19 cellular contexts compared by ENCODE assay signal in genomic region chr14:91216731-91217226, GRCh38. TPM values are rescaled to one million over a fixed set of nuclear protein-coding genes. Genes with fewer than 3 reads are reported as not detected.
DNase-seq lines count a peak whose midpoint lies in the region; ATAC-seq and TF ChIP-seq lines count a peak whose summit lies in the region.
"Had no signal": no experiment of that assay in that cellular context is flagged by ENCODE, and none has a peak within 500 bp of the region (broad histone marks: within the 10 kb centered on the region; RNA-seq: fewer than 3 reads in every experiment).

No MANE protein-coding gene starts in this region.

- no peak overlapping the region for H3K4me3 ChIP-seq in H7 (ENCODE audit: insufficient read depth, low read depth, low read length)
- H3K4me3 ChIP-seq: BLaER1 treated with 17β-estradiol and CSF1 and Interleukin-3, amounts not matched to agents 10 nM and 100 nM had no signal

- H3K36me3 Mint-ChIP-seq in WTC11 (peaks cover 18% of the 10 kb centered on the region), neural crest cell (ENCODE audit: low read depth) (peaks cover 6% of the 10 kb centered on the region)
- H3K36me3 Mint-ChIP-seq in activated naive CD4-positive, alpha-beta T cell treated with anti-CD3 and anti-CD28 coated beads, Interleukin-2, amount 50 U/mL, for 72 hours = peaks cover 30 to 32% of the 10 kb centered on the region in 2 donors
- H3K36me3 Mint-ChIP-seq in activated CD4-positive, alpha-beta memory T cell treated with anti-CD3 and anti-CD28 coated beads, Interleukin-2, amount 10 ng/mL, durations not matched to agents 7 days and 5 days (ENCODE audit: low read depth) = peaks cover 76% of the 10 kb centered on the region

- POLR2A ChIA-PET in WTC11 (lab: Charles Lee) = no interaction called here
- POLR2A ChIA-PET in activated CD4-positive, alpha-beta memory T cell treated with anti-CD3 and anti-CD28 coated beads, Interleukin-2, amount 10 ng/mL, durations not matched to agents 7 days and 5 days (lab: Charles Lee) = interaction anchor here (1.4 to 3.6 kb wide), 3 partner anchors 11 to 27 kb away, joined by 4 to 15 read pairs (median 5); partner anchors contain the start of gene GPR68

- H3K9me3 Mint-ChIP-seq in WTC11 (no peaks in the 10 kb centered on the region), neural crest cell (peaks cover 3% of the 10 kb centered on the region)
- peaks cover 5% of the 10 kb centered on the region in 2 donors for H3K9me3 Mint-ChIP-seq in activated naive CD4-positive, alpha-beta T cell treated with anti-CD3 and anti-CD28 coated beads, Interleukin-2, amount 50 U/mL, for 72 hours
- H3K9me3 Mint-ChIP-seq in activated CD4-positive, alpha-beta memory T cell treated with anti-CD3 and anti-CD28 coated beads, Interleukin-2, amount 10 ng/mL, durations not matched to agents 7 days and 5 days = no peaks in the 10 kb centered on the region
- H3K9me3 Mint-ChIP-seq: CD8-positive, alpha-beta T cell had no signal

- H3K27ac Mint-ChIP-seq in WTC11 = no peak overlapping the region
- H3K27ac Mint-ChIP-seq in neural crest cell (ENCODE audit: unreplicated experiment) = peak overlapping the region; percentile 60
- peak overlapping the region in 1 of 2 donors; percentile 11 for H3K27ac Mint-ChIP-seq in activated naive CD4-positive, alpha-beta T cell treated with anti-CD3 and anti-CD28 coated beads, Interleukin-2, amount 50 U/mL, for 72 hours
- H3K27ac Mint-ChIP-seq in activated CD4-positive, alpha-beta memory T cell treated with anti-CD3 and anti-CD28 coated beads, Interleukin-2, amount 10 ng/mL, durations not matched to agents 7 days and 5 days = no peak overlapping the region
- H3K27ac Mint-ChIP-seq: B cell; CD8-positive, alpha-beta T cell had no signal

- DNase-seq in D341Med (ENCODE audit: low spot score) (peak; percentile 13), H7 (peak; percentile 53), WTC11 (ENCODE audit: low spot score) (no peak), neural crest cell (ENCODE audit: low read depth, low spot score) (no peak), medulla oblongata (ENCODE audit: extremely low spot score) (no peak), GOT3 (lab: John Stamatoyannopoulos, UW) (no peak)
- no peak for DNase-seq in activated naive CD4-positive, alpha-beta T cell treated with anti-CD3 and anti-CD28 coated beads, Interleukin-2, amount 50 U/mL, for 72 hours (ENCODE audit: low spot score in 2 of 2)
- DNase-seq in activated CD4-positive, alpha-beta memory T cell treated with anti-CD3 and anti-CD28 coated beads, Interleukin-2, amount 10 ng/mL, durations not matched to agents 7 days and 5 days = no peak
- DNase-seq: Calu3; CD8-positive, alpha-beta T cell; DMS 273 treated with DMSO at 0.1 percent for 48 hours; DMS53; DND-41; EL; HCEC 1CT; KG1 had no signal

- H3K36me3 ChIP-seq in H7 (replicated peaks; ENCODE audit: control insufficient read depth, insufficient read depth, low read length) = no peaks in the 10 kb centered on the region; the same call in 1 of the 2 replicates

- no peak for TF ChIP-seq CTCF in WTC11 (IDR thresholded peaks at IDR 0.05)
- TF ChIP-seq CTCF in neural crest cell (conservative IDR thresholded peaks at IDR 0.05) = no peak

- H3K4me1 Mint-ChIP-seq in WTC11 (peaks cover 5% of the 10 kb centered on the region; the same call in 1 of the 2 replicates), neural crest cell (peaks cover 11% of the 10 kb centered on the region)
- peaks cover 21% of the 10 kb centered on the region for H3K4me1 Mint-ChIP-seq in activated CD4-positive, alpha-beta memory T cell treated with anti-CD3 and anti-CD28 coated beads, Interleukin-2, amount 10 ng/mL, durations not matched to agents 7 days and 5 days
- H3K4me1 Mint-ChIP-seq: B cell had no signal

- no peaks in the 10 kb centered on the region for H3K27me3 Mint-ChIP-seq in WTC11 (ENCODE audit: low read depth)
- no peaks in the 10 kb centered on the region for H3K27me3 Mint-ChIP-seq in neural crest cell (ENCODE audit: low read depth)
- no peaks in the 10 kb centered on the region for H3K27me3 Mint-ChIP-seq in activated CD4-positive, alpha-beta memory T cell treated with anti-CD3 and anti-CD28 coated beads, Interleukin-2, amount 10 ng/mL, durations not matched to agents 7 days and 5 days
- H3K27me3 Mint-ChIP-seq: B cell had no signal

- ATAC-seq in WTC11 = peak; percentile 58
- no peak for ATAC-seq in activated naive CD4-positive, alpha-beta T cell treated with anti-CD3 and anti-CD28 coated beads, Interleukin-2, amount 50 U/mL, for 72 hours
- ATAC-seq: CD8-positive, alpha-beta T cell; HepG2 had no signal

- H3K4me3 Mint-ChIP-seq in WTC11 = no peak overlapping the region
- H3K4me3 Mint-ChIP-seq in neural crest cell = no peak overlapping the region
- H3K4me3 Mint-ChIP-seq in activated CD4-positive, alpha-beta memory T cell treated with anti-CD3 and anti-CD28 coated beads, Interleukin-2, amount 10 ng/mL, durations not matched to agents 7 days and 5 days = no peak overlapping the region
- H3K4me3 Mint-ChIP-seq: B cell; CD8-positive, alpha-beta T cell had no signal

- H3K27me3 ChIP-seq in H7 (ENCODE audit: control insufficient read depth, insufficient read depth, low read length) = no peaks in the 10 kb centered on the region
- H3K27me3 ChIP-seq: BLaER1 treated with 17β-estradiol and CSF1 and Interleukin-3, amounts not matched to agents 10 nM and 100 nM had no signal

- CTCF ChIA-PET in WTC11 (lab: Charles Lee) = interaction anchor here (1.0 to 2.4 kb wide), 3 partner anchors 12 to 138 kb away, joined by 3 to 5 read pairs (median 3); no protein-coding TSS in a partner anchor
- CTCF ChIA-PET in activated CD4-positive, alpha-beta memory T cell treated with anti-CD3 and anti-CD28 coated beads, Interleukin-2, amount 10 ng/mL, durations not matched to agents 7 days and 5 days (lab: Charles Lee) = no interaction called here

TF ChIP-seq in WTC11, 78 proteins besides CTCF, POLR2A, EP300 and RAD21 (continues in another document):
- no peak for TF ChIP-seq ZNF121 (CRISPR knock-in tag; IDR thresholded peaks at IDR 0.05)
- no peak for TF ChIP-seq ZNF219 (CRISPR knock-in tag; IDR thresholded peaks at IDR 0.05; ENCODE audit: borderline replicate concordance)
- TF ChIP-seq PRRX2 (CRISPR knock-in tag; IDR thresholded peaks at IDR 0.05) = no peak
- no peak for TF ChIP-seq ATF2 (CRISPR knock-in tag; IDR thresholded peaks at IDR 0.05; ENCODE audit: borderline replicate concordance, low read depth)
- TF ChIP-seq OVOL2 (CRISPR knock-in tag; IDR thresholded peaks at IDR 0.05; ENCODE audit: borderline replicate concordance) = no peak
- TF ChIP-seq USF1 (CRISPR knock-in tag; IDR thresholded peaks at IDR 0.05) = no peak
- TF ChIP-seq GRHL2 (CRISPR knock-in tag; IDR thresholded peaks at IDR 0.05; ENCODE audit: insufficient replicate concordance, severe bottlenecking) = no peak
- TF ChIP-seq ARID4B (CRISPR knock-in tag; IDR thresholded peaks at IDR 0.05; ENCODE audit: borderline replicate concordance) = no peak

RNA-seq across cellular contexts. Expression of gene GPR68, which starts 27.7 kb away (rescaled TPM):
- 0.22 and 1.1 TPM in 2 replicates for total RNA-seq in H7 (2014; rRNA removed; shearing (Covaris generic))
- total RNA-seq in WTC11 (2021) = 0.21 to 0.28 TPM (median 0.27 TPM) in 3 replicates
- total RNA-seq in neural crest cell = 0.14 and 0.36 TPM in 2 replicates
- total RNA-seq in activated naive CD4-positive, alpha-beta T cell treated with anti-CD3 and anti-CD28 coated beads, Interleukin-2, amount 50 U/mL, for 72 hours = 10 to 100 TPM in 1 of 2 donors, 1 to 10 TPM in 1; 4.6 to 12.7 TPM
- 10 to 100 TPM; 36.9 to 39.8 TPM for total RNA-seq in activated CD4-positive, alpha-beta memory T cell treated with anti-CD3 and anti-CD28 coated beads, Interleukin-2, amount 10 ng/mL, durations not matched to agents 7 days and 5 days
- total RNA-seq: Calu3, HepG2 had no signal

Comparison
In these comparisons a context has a peak if more than half of its experiments do, and no peak if none do; other contexts are left out.
1. DNase-seq: peak in D341Med (single experiment) and H7 (single experiment); none in WTC11 (single experiment), neural crest cell (single experiment), activated naive CD4-positive, alpha-beta T cell treated with anti-CD3 and anti-CD28 coated beads, Interleukin-2, amount 50 U/mL, for 72 hours (0 of 2), medulla oblongata (single experiment), activated CD4-positive, alpha-beta memory T cell treated with anti-CD3 and anti-CD28 coated beads, Interleukin-2, amount 10 ng/mL, durations not matched to agents 7 days and 5 days (single experiment) and GOT3 (single experiment).